ENCODE assay signal across 29 cellular contexts in genomic region chr3:178088930-178089329, GRCh38.
A peak's percentile ranks its signal among the peaks of the same experiment; 100 is the strongest.
DNase-seq lines count a peak whose midpoint lies in the region; ATAC-seq lines count a peak whose summit lies in the region.
"Had no signal": no experiment of that assay in that cellular context is flagged by ENCODE, and none has a peak within 500 bp of the region (broad histone marks: within the 10 kb centered on the region; RNA-seq: fewer than 3 reads in every experiment).

No MANE protein-coding gene starts in this region.

- no peak for ATAC-seq in naive thymus-derived CD4-positive, alpha-beta T cell
- ATAC-seq: Right ventricle myocardium inferior; stimulated activated naive B cell treated with anti-CD40 and anti-IgM and Interleukin-4, amounts not matched to agents 10 μg/mL and 1 μg/mL and 100 μg/mL, for 72 hours; upper lobe of right lung had no signal

- H3K9me3 Mint-ChIP-seq in naive thymus-derived CD4-positive, alpha-beta T cell, result peaks cover 4 to 32% (median 20%) of the 10 kb centered on the region in 11 donors

- POLR2A ChIA-PET in naive thymus-derived CD4-positive, alpha-beta T cell (lab: Charles Lee), result no interaction called here

- CTCF ChIA-PET in naive thymus-derived CD4-positive, alpha-beta T cell (lab: Charles Lee), result interaction anchor here (0.6 kb wide), 1 partner anchor 1035 kb away, joined by 3 read pairs; no protein-coding TSS in a partner anchor

- H3K27ac ChIP-seq in naive thymus-derived CD4-positive, alpha-beta T cell (ENCODE audit: low read depth, low read length), result no peak overlapping the region
- H3K27ac ChIP-seq: KMS-11, PC-9, sigmoid colon, upper lobe of right lung, WERI-Rb-1 had no signal

- no peaks in the 10 kb centered on the region for H3K27me3 Mint-ChIP-seq in naive thymus-derived CD4-positive, alpha-beta T cell
- H3K27me3 Mint-ChIP-seq: progenitor cell of endocrine pancreas had no signal

- no peaks in the 10 kb centered on the region for H3K9me3 ChIP-seq in naive thymus-derived CD4-positive, alpha-beta T cell (ENCODE audit: control insufficient read depth in 2 of 3, low read length in 3 of 3)
- H3K9me3 ChIP-seq: sigmoid colon, upper lobe of right lung had no signal

- H3K4me1 Mint-ChIP-seq in naive thymus-derived CD4-positive, alpha-beta T cell, result peaks cover 16 to 39% (median 32%) of the 10 kb centered on the region in 7 donors
- H3K4me1 Mint-ChIP-seq: central memory CD8-positive, alpha-beta T cell had no signal

- H3K27ac Mint-ChIP-seq in naive thymus-derived CD4-positive, alpha-beta T cell, result no peak overlapping the region
- H3K27ac Mint-ChIP-seq: B cell; progenitor cell of endocrine pancreas; stimulated activated naive B cell treated with anti-CD40 and anti-IgM and Interleukin-4, amounts not matched to agents 10 μg/mL and 1 μg/mL and 100 μg/mL, for 72 hours had no signal

- no peak overlapping the region for H3K4me3 Mint-ChIP-seq in naive thymus-derived CD4-positive, alpha-beta T cell
- H3K4me3 Mint-ChIP-seq: B cell; central memory CD8-positive, alpha-beta T cell; neural crest cell; stimulated activated naive B cell treated with anti-CD40 and anti-IgM and Interleukin-4, amounts not matched to agents 10 μg/mL and 1 μg/mL and 100 μg/mL, for 72 hours had no signal

- H3K4me3 ChIP-seq in naive thymus-derived CD4-positive, alpha-beta T cell (ENCODE audit: low read length), result no peak overlapping the region
- H3K4me3 ChIP-seq: lung, PC-9, sigmoid colon, upper lobe of right lung had no signal

- H3K36me3 ChIP-seq in naive thymus-derived CD4-positive, alpha-beta T cell (ENCODE audit: control insufficient read depth in 2 of 3, insufficient read depth in 3 of 3, low read length in 3 of 3), result no peaks in the 10 kb centered on the region
- H3K36me3 ChIP-seq: sigmoid colon, upper lobe of right lung, WERI-Rb-1 had no signal

- peaks cover 0 to 24% of the 10 kb centered on the region in 2 donors for H3K4me1 ChIP-seq in naive thymus-derived CD4-positive, alpha-beta T cell (ENCODE audit: control insufficient read depth in 2 of 2, insufficient read depth in 2 of 2, low read length in 2 of 2)

- peaks cover 0 to 15% (median 3%) of the 10 kb centered on the region in 5 donors for H3K36me3 Mint-ChIP-seq in naive thymus-derived CD4-positive, alpha-beta T cell
- H3K36me3 Mint-ChIP-seq: stimulated activated naive B cell treated with anti-CD40 and anti-IgM and Interleukin-4, amounts not matched to agents 10 μg/mL and 1 μg/mL and 100 μg/mL, for 72 hours had no signal

- intact Hi-C loops in naive thymus-derived CD4-positive, alpha-beta T cell (cut with micrococcal nuclease), result loop anchor here in 1 of 2 donors (5.0 kb wide), 1 partner anchor 147 kb away; no protein-coding TSS in a partner anchor

- H3K27me3 ChIP-seq in naive thymus-derived CD4-positive, alpha-beta T cell (ENCODE audit: control insufficient read depth in 2 of 2, insufficient read depth in 2 of 2, low read length in 2 of 2), result no peaks in the 10 kb centered on the region
- H3K27me3 ChIP-seq: sigmoid colon, upper lobe of right lung had no signal

- DNase-seq in COLO668 (lab: John Stamatoyannopoulos, UW; ENCODE audit: unreplicated experiment) (peak; percentile 10), LoVo (ENCODE audit: low spot score) (peak; percentile 32), NCI-H345 treated with DMSO at 0.1 percent for 48 hours (lab: John Stamatoyannopoulos, UW; ENCODE audit: unreplicated experiment) (peak; percentile 31), left kidney (ENCODE audit: low read depth, low spot score) (peak; percentile 70), D341Med (ENCODE audit: low spot score) (no peak), glomerular visceral epithelial cell (ENCODE audit: extremely low spot score) (no peak), kidney tubule cell (ENCODE audit: low spot score) (no peak)
- DNase-seq in naive thymus-derived CD4-positive, alpha-beta T cell, result no peak
- DNase-seq: activated CD4-positive, alpha-beta T cell treated with anti-CD3 and anti-CD28 coated beads for 48 hours; activated CD8-positive, alpha-beta memory T cell treated with anti-CD3 and anti-CD28 coated beads for 24 hours; activated gamma-delta T cell; activated T-cell treated with anti-CD3 and anti-CD28 coated beads, Interleukin-2, amount 50 U/mL, for 1 hour; DMS79 treated with DMSO at 0.1 percent for 48 hours; GF-D8; NCI-H1694; NCI-H446; PC-9; sigmoid colon; stimulated activated CD4-positive, alpha-beta T cell treated with anti-CD3 and anti-CD28 coated beads, Interleukin-15, amount 100 ng/mL, for 24 hours; stimulated activated naive B cell treated with anti-CD40 and anti-IgM and Interleukin-4, amounts not matched to agents 10 μg/mL and 1 μg/mL and 100 μg/mL, for 72 hours; upper lobe of right lung; WERI-Rb-1 had no signal

Comparison
In these comparisons a context has a peak if more than half of its experiments do, and no peak if none do; other contexts are left out.
1. DNase-seq: peak in COLO668 (single experiment), LoVo (single experiment), NCI-H345 treated with DMSO at 0.1 percent for 48 hours (single experiment) and left kidney (single experiment); none in D341Med (single experiment), glomerular visceral epithelial cell (single experiment), naive thymus-derived CD4-positive, alpha-beta T cell (0 of 9) and kidney tubule cell (single experiment).